In the genomic region with DNA sequence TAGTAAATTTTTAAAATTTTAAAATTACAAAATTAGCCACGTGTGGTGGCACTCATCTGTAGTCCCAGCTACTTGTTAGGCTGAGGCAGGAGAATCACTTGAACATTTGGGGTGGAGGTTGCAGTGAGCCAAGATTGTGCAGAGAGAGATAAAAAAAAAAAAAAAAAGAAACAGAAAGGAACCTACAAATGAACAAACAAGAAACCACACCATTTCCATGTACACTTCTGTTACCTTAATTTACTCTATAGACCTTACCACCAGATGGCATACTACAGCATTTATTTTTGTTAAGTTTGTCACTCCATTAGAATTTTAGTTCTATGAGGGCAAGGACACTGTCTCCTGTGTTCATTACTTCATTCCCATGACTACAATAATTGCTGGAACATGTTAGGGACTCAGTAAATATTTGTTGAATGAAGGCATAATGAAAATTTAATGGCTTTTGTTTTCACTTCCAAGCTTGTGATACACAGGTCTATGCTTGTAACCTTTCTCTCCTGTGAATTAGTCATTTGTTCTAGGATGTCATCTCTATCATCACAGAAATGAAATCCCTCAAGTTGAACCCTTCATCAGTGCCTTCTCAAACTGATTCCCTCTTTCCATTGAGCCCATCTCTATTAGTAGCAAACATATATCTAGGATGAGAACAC, we compare ENCODE assay signal across 1 cellular context.
TF ChIP-seq lines count a peak whose summit lies in the region.

No MANE protein-coding gene starts in this region.

TF ChIP-seq in HepG2, 621 proteins besides CTCF, POLR2A, EP300 and RAD21 (continued from another document):
- TF ChIP-seq, protein P1, sequence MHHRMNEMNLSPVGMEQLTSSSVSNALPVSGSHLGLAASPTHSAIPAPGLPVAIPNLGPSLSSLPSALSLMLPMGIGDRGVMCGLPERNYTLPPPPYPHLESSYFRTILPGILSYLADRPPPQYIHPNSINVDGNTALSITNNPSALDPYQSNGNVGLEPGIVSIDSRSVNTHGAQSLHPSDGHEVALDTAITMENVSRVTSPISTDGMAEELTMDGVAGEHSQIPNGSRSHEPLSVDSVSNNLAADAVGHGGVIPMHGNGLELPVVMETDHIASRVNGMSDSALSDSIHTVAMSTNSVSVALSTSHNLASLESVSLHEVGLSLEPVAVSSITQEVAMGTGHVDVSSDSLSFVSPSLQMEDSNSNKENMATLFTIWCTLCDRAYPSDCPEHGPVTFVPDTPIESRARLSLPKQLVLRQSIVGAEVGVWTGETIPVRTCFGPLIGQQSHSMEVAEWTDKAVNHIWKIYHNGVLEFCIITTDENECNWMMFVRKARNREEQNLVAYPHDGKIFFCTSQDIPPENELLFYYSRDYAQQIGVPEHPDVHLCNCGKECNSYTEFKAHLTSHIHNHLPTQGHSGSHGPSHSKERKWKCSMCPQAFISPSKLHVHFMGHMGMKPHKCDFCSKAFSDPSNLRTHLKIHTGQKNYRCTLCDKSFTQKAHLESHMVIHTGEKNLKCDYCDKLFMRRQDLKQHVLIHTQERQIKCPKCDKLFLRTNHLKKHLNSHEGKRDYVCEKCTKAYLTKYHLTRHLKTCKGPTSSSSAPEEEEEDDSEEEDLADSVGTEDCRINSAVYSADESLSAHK (CRISPR knock-in tag; IDR thresholded peaks at IDR 0.05; ENCODE audit: borderline replicate concordance) = no peak
- TF ChIP-seq ZNF557 (CRISPR knock-in tag; IDR thresholded peaks at IDR 0.05) (no peak), CEBPB (IDR thresholded peaks at IDR 0.05; ENCODE audit: borderline replicate concordance, low read depth, low read length) (no peak), ZNF256 (CRISPR knock-in tag; conservative IDR thresholded peaks at IDR 0.05) (no peak), SCMH1 (CRISPR knock-in tag; IDR thresholded peaks at IDR 0.05; ENCODE audit: borderline replicate concordance) (no peak), KDM5B (CRISPR knock-in tag; IDR thresholded peaks at IDR 0.05; ENCODE audit: borderline replicate concordance) (no peak), SMARCC2 (IDR thresholded peaks at IDR 0.05) (no peak)
- TF ChIP-seq, protein P2, sequence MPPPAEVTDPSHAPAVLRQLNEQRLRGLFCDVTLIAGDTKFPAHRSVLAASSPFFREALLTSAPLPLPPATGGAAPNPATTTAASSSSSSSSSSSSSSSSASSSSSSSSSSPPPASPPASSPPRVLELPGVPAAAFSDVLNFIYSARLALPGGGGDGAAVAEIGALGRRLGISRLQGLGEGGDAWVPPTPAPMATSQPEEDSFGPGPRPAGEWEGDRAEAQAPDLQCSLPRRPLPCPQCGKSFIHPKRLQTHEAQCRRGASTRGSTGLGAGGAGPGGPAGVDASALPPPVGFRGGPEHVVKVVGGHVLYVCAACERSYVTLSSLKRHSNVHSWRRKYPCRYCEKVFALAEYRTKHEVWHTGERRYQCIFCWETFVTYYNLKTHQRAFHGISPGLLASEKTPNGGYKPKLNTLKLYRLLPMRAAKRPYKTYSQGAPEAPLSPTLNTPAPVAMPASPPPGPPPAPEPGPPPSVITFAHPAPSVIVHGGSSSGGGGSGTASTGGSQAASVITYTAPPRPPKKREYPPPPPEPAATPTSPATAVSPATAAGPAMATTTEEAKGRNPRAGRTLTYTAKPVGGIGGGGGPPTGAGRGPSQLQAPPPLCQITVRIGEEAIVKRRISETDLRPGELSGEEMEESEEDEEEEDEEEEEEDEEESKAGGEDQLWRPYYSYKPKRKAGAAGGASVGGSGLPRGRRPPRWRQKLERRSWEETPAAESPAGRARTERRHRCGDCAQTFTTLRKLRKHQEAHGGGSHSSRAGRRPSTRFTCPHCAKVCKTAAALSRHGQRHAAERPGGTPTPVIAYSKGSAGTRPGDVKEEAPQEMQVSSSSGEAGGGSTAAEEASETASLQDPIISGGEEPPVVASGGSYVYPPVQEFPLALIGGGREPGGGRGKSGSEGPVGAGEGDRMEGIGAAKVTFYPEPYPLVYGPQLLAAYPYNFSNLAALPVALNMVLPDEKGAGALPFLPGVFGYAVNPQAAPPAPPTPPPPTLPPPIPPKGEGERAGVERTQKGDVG (CRISPR knock-in tag; IDR thresholded peaks at IDR 0.05; ENCODE audit: borderline replicate concordance) = no peak
- TF ChIP-seq, protein P3, sequence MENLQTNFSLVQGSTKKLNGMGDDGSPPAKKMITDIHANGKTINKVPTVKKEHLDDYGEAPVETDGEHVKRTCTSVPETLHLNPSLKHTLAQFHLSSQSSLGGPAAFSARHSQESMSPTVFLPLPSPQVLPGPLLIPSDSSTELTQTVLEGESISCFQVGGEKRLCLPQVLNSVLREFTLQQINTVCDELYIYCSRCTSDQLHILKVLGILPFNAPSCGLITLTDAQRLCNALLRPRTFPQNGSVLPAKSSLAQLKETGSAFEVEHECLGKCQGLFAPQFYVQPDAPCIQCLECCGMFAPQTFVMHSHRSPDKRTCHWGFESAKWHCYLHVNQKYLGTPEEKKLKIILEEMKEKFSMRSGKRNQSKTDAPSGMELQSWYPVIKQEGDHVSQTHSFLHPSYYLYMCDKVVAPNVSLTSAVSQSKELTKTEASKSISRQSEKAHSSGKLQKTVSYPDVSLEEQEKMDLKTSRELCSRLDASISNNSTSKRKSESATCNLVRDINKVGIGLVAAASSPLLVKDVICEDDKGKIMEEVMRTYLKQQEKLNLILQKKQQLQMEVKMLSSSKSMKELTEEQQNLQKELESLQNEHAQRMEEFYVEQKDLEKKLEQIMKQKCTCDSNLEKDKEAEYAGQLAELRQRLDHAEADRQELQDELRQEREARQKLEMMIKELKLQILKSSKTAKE (CRISPR knock-in tag; IDR thresholded peaks at IDR 0.05; ENCODE audit: borderline replicate concordance) = no peak
- TF ChIP-seq, protein P4, sequence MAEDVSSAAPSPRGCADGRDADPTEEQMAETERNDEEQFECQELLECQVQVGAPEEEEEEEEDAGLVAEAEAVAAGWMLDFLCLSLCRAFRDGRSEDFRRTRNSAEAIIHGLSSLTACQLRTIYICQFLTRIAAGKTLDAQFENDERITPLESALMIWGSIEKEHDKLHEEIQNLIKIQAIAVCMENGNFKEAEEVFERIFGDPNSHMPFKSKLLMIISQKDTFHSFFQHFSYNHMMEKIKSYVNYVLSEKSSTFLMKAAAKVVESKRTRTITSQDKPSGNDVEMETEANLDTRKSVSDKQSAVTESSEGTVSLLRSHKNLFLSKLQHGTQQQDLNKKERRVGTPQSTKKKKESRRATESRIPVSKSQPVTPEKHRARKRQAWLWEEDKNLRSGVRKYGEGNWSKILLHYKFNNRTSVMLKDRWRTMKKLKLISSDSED (CRISPR knock-in tag; IDR thresholded peaks at IDR 0.05) = no peak
